In genomic region chr1:10692401-10693021, GRCh38 we compare ENCODE assay signal across 8 cellular contexts.
DNase-seq lines count a peak whose midpoint lies in the region; ATAC-seq, FAIRE-seq and TF ChIP-seq lines count a peak whose summit lies in the region.

No MANE protein-coding gene starts in this region.

- in situ Hi-C loops in Caki2 (cut with HindIII; ENCODE audit: low pct_unique_long_range_greater_than_20kb, low sequenced_read_pairs): no loop called here

- intact Hi-C loops in pancreas (cut with DNase I): loop anchor here in 1 of 3 donors (5.0 kb wide), 1 partner anchor 170 kb away; no protein-coding TSS in a partner anchor

- H3K27me3 ChIP-seq in ectodermal cell (ENCODE audit: control insufficient read depth, insufficient read depth, low read length, poor library complexity, severe bottlenecking) (peaks cover 24% of the 10 kb centered on the region), pancreas (no peaks in the 10 kb centered on the region)

- peaks cover 9% of the 10 kb centered on the region for H3K4me1 ChIP-seq in ectodermal cell (ENCODE audit: control insufficient read depth, insufficient read depth, low read length)
- H3K4me1 ChIP-seq in pancreas: peaks cover 25 to 47% (median 36%) of the 10 kb centered on the region in 3 donors

- FAIRE-seq in pancreas (lab: Jason Lieb, UNC): no peak

- peak in 3 of 4 donors; percentile 34 to 41 (median 36) for TF ChIP-seq CTCF in pancreas (IDR thresholded peaks at IDR 0.05)

- H3K36me3 ChIP-seq in ectodermal cell (ENCODE audit: control insufficient read depth, insufficient read depth, low read length) (no peaks in the 10 kb centered on the region), pancreas (no peaks in the 10 kb centered on the region)

- H3K27ac ChIP-seq in ectodermal cell (ENCODE audit: insufficient read depth, low read depth, low read length, poor library complexity, severe bottlenecking) (no peak overlapping the region), pancreas (peak overlapping the region in 2 of 4 donors; percentile 19 to 44)

- H3K9me3 ChIP-seq in ectodermal cell (ENCODE audit: control insufficient read depth, low read length) (no peaks in the 10 kb centered on the region), pancreas (no peaks in the 10 kb centered on the region)

- DNase-seq in Caki2 (ENCODE audit: low read depth) (peak; percentile 6), pancreas (peak; percentile 70 to 85 (median 78))
- peak; percentile 45 for DNase-seq in Jurkat, Clone E6-1 (ENCODE audit: low read depth, low spot score)
- DNase-seq in activated CD4-positive, CD25-positive, alpha-beta regulatory T cell treated with anti-CD3 and anti-CD28 coated beads, Interleukin-2, amount 50 U/mL, for 72 hours: peak; percentile 69

- ATAC-seq in pancreas (peak; percentile 41 to 67 (median 64)), GM18858 (IDR thresholded peaks at IDR 0.05; ENCODE audit: unreplicated experiment) (no peak), HG02981 (IDR thresholded peaks at IDR 0.05; ENCODE audit: unreplicated experiment) (no peak), HG03460 (IDR thresholded peaks at IDR 0.05; ENCODE audit: unreplicated experiment) (no peak)

- 84% methylated on average over 13 of the region's 13 CpGs for WGBS in ectodermal cell, 2 experiments
- 25 to 31% methylated on average over 11 to 13 of the region's 13 CpGs for WGBS in pancreas, 2 donors

- H3K4me3 ChIP-seq in Jurkat, Clone E6-1 (ENCODE audit: low read length): no peak overlapping the region
- H3K4me3 ChIP-seq in ectodermal cell (ENCODE audit: insufficient read depth, low read depth, low read length) (peak overlapping the region; percentile 60), pancreas (peak overlapping the region in 1 of 4 donors; percentile 77)

Comparison
In these comparisons a context has a peak if more than half of its experiments do, and no peak if none do; other contexts are left out.
1. DNase-seq: peak in every context shown above with its lines; median percentile 78 in pancreas; 69 in activated CD4-positive, CD25-positive, alpha-beta regulatory T cell treated with anti-CD3 and anti-CD28 coated beads, Interleukin-2, amount 50 U/mL, for 72 hours; 45 in Jurkat, Clone E6-1; 6 in Caki2.
2. ATAC-seq: peak in pancreas (4 of 4); none in GM18858 (single experiment), HG02981 (single experiment) and HG03460 (single experiment).